ENCODE assay signal across 21 cellular contexts in the genomic region with DNA sequence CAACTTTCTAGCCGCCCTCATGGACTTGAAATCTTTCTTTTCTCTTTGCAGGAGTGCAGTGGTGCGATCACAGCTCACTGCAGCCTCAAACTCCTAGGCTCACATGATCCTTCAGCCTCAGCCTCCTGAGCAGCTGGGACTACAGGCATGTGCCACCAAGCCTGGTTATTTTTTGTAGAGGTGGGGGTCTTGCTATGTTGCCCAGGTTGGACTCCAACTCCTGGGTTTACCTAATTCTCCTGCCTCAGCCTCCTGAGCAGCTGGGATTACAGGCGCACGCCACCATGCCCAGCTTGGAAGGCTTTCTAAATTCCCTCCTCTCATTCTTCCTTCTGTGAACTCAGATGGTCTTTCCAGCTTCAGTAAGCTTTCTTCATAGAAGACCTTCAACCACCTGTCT. TPM values are rescaled to one million over a fixed set of nuclear protein-coding genes. Genes with fewer than 3 reads are reported as not detected.
A peak's percentile ranks its signal among the peaks of the same experiment; 100 is the strongest.
DNase-seq lines count a peak whose midpoint lies in the region; ATAC-seq, FAIRE-seq and TF ChIP-seq lines count a peak whose summit lies in the region.
"Had no signal": no experiment of that assay in that cellular context is flagged by ENCODE, and none has a peak within 500 bp of the region (broad histone marks: within the 10 kb centered on the region; RNA-seq: fewer than 3 reads in every experiment).

No MANE protein-coding gene starts in this region.

- no peak overlapping the region for H3K4me2 ChIP-seq in HepG2 (ENCODE audit: low read depth, low read length)

- H3K27ac Mint-ChIP-seq in activated T-helper 17 cell treated with anti-CD3 and anti-CD28 coated beads, Interleukin-2, amount 50 U/mL, for 72 hours = peak overlapping the region; percentile 48
- peak overlapping the region; percentile 45 for H3K27ac Mint-ChIP-seq in nephron progenitor cell
- H3K27ac Mint-ChIP-seq in activated CD8-positive, alpha-beta memory T cell treated with anti-CD3 and anti-CD28 coated beads, Interleukin-2, amount 10 ng/mL, durations not matched to agents 7 days and 5 days = no peak overlapping the region

- no peak overlapping the region for H3K27ac ChIP-seq in HepG2 (ENCODE audit: extremely low read length, insufficient read depth, low read length)
- H3K27ac ChIP-seq in right lobe of liver = no peak overlapping the region
- H3K27ac ChIP-seq: C4-2B had no signal

- H3K9me3 ChIP-seq in HepG2 (ENCODE audit: low read length) = no peaks in the 10 kb centered on the region
- no peaks in the 10 kb centered on the region for H3K9me3 ChIP-seq in right lobe of liver

- no peak overlapping the region for H3K4me3 ChIP-seq in HepG2 (replicated peaks in 1 of 3; ENCODE audit: insufficient read depth in 1 of 3, low read depth in 2 of 3, low read length in 3 of 3)
- H3K4me3 ChIP-seq in right lobe of liver = no peak overlapping the region
- H3K4me3 ChIP-seq: GM12878 had no signal

- H4K20me1 ChIP-seq in HepG2 (ENCODE audit: insufficient read depth, low read length) = no peaks in the 10 kb centered on the region

- CTCF ChIA-PET in HepG2 (lab: Yijun Ruan, JAX; ENCODE audit: low intra/inter-chr PET ratio, low total read pairs) = no interaction called here
- CTCF ChIA-PET in activated CD8-positive, alpha-beta memory T cell treated with anti-CD3 and anti-CD28 coated beads, Interleukin-2, amount 10 ng/mL, durations not matched to agents 7 days and 5 days (lab: Charles Lee) = interaction anchor here (0.7 to 2.0 kb wide), 2 partner anchors 9 to 17 kb away, joined by 3 to 5 read pairs; no protein-coding TSS in a partner anchor

- peaks cover 9 to 24% of the 10 kb centered on the region in 2 experiments for H3K36me3 ChIP-seq in HepG2 (replicated peaks in 1 of 2; ENCODE audit: control insufficient read depth in 1 of 2, insufficient read depth in 2 of 2, low read length in 2 of 2)
- H3K36me3 ChIP-seq in right lobe of liver = peaks cover 0 to 31% (median 8%) of the 10 kb centered on the region in 4 donors

- POLR2A ChIA-PET in HepG2 (lab: Yijun Ruan, JAX) = interaction anchor here (0.7 to 11.5 kb wide), 3 partner anchors 16 to 218 kb away, joined by 5 to 361 read pairs (median 5); a partner anchor contains a TSS

- no peaks in the 10 kb centered on the region for H3K9me3 Mint-ChIP-seq in activated T-helper 17 cell treated with anti-CD3 and anti-CD28 coated beads, Interleukin-2, amount 50 U/mL, for 72 hours
- H3K9me3 Mint-ChIP-seq in nephron progenitor cell = no peaks in the 10 kb centered on the region
- H3K9me3 Mint-ChIP-seq in activated CD8-positive, alpha-beta memory T cell treated with anti-CD3 and anti-CD28 coated beads, Interleukin-2, amount 10 ng/mL, durations not matched to agents 7 days and 5 days (ENCODE audit: low read depth) = no peaks in the 10 kb centered on the region
- H3K9me3 Mint-ChIP-seq: CD4-positive, alpha-beta memory T cell; H9 had no signal

- DNase-seq in HepG2 (ENCODE audit: low spot score) = no peak
- DNase-seq in right lobe of liver = no peak
- DNase-seq in nephron progenitor cell = no peak
- no peak for DNase-seq in ACHN
- no peak for DNase-seq in activated effector memory CD4-positive, alpha-beta T cell treated with Interleukin-2 at 50 U/mL for 16 hours
- no peak for DNase-seq in activated CD8-positive, alpha-beta memory T cell treated with anti-CD3 and anti-CD28 coated beads, Interleukin-2, amount 10 ng/mL, durations not matched to agents 7 days and 5 days
- DNase-seq: AML-193, Calu3, DMS53, DND-41, EL, H9 had no signal

- TF ChIP-seq EP300 in HepG2 (IDR thresholded peaks at IDR 0.05; ENCODE audit: low read depth in 2 of 2, low read length in 2 of 2) = no peak
- no peak for TF ChIP-seq EP300 in HepG2 (CRISPR knock-in tag; IDR thresholded peaks at IDR 0.05; ENCODE audit: borderline replicate concordance)

- H3K4me3 Mint-ChIP-seq in activated T-helper 17 cell treated with anti-CD3 and anti-CD28 coated beads, Interleukin-2, amount 50 U/mL, for 72 hours = no peak overlapping the region
- no peak overlapping the region for H3K4me3 Mint-ChIP-seq in nephron progenitor cell
- H3K4me3 Mint-ChIP-seq in activated CD8-positive, alpha-beta memory T cell treated with anti-CD3 and anti-CD28 coated beads, Interleukin-2, amount 10 ng/mL, durations not matched to agents 7 days and 5 days = no peak overlapping the region
- H3K4me3 Mint-ChIP-seq: H9 had no signal

- H3K79me2 ChIP-seq in HepG2 (ENCODE audit: insufficient read depth, low read length) = peaks cover 4% of the 10 kb centered on the region

- no peak for FAIRE-seq in HepG2 (lab: Jason Lieb, UNC)
- FAIRE-seq: A204.1, GM12878, GM19239, H1 had no signal

- TF ChIP-seq RAD21 in HepG2 (CRISPR knock-in tag; IDR thresholded peaks at IDR 0.05) = no peak

- BruUV-seq in HepG2 (replicated peaks; lab: Mats Ljungman, UMichigan) = no TSS peak

- H3K9ac ChIP-seq in HepG2 (ENCODE audit: insufficient read depth, low read depth, low read length) = no peak overlapping the region

- H3K4me1 ChIP-seq in HepG2 (ENCODE audit: insufficient read depth, low read length) (peaks cover 64% of the 10 kb centered on the region), right lobe of liver (peaks cover 0 to 36% (median 18%) of the 10 kb centered on the region in 4 donors)

- H3K36me3 Mint-ChIP-seq in activated T-helper 17 cell treated with anti-CD3 and anti-CD28 coated beads, Interleukin-2, amount 50 U/mL, for 72 hours (ENCODE audit: low read depth) = peaks cover 38% of the 10 kb centered on the region
- H3K36me3 Mint-ChIP-seq in nephron progenitor cell (ENCODE audit: low read depth) = peaks cover 36% of the 10 kb centered on the region
- H3K36me3 Mint-ChIP-seq in activated CD8-positive, alpha-beta memory T cell treated with anti-CD3 and anti-CD28 coated beads, Interleukin-2, amount 10 ng/mL, durations not matched to agents 7 days and 5 days = peaks cover 19% of the 10 kb centered on the region

- ATAC-seq in HepG2 = no peak
- ATAC-seq in right lobe of liver = no peak
- no peak for ATAC-seq in activated T-helper 17 cell treated with anti-CD3 and anti-CD28 coated beads, Interleukin-2, amount 50 U/mL, for 72 hours (replicated peaks)
- no peak for ATAC-seq in activated CD8-positive, alpha-beta memory T cell treated with anti-CD3 and anti-CD28 coated beads, Interleukin-2, amount 10 ng/mL, durations not matched to agents 7 days and 5 days
- ATAC-seq: GM12878 had no signal

- H2AFZ ChIP-seq in HepG2 (ENCODE audit: low read length) = no peak overlapping the region

- no peaks in the 10 kb centered on the region for H3K27me3 Mint-ChIP-seq in activated T-helper 17 cell treated with anti-CD3 and anti-CD28 coated beads, Interleukin-2, amount 50 U/mL, for 72 hours
- no peaks in the 10 kb centered on the region for H3K27me3 Mint-ChIP-seq in nephron progenitor cell (ENCODE audit: low read depth, poor library complexity)
- H3K27me3 Mint-ChIP-seq in activated CD8-positive, alpha-beta memory T cell treated with anti-CD3 and anti-CD28 coated beads, Interleukin-2, amount 10 ng/mL, durations not matched to agents 7 days and 5 days = no peaks in the 10 kb centered on the region
- H3K27me3 Mint-ChIP-seq: CD4-positive, alpha-beta memory T cell had no signal

- H3K27me3 ChIP-seq in HepG2 (ENCODE audit: control insufficient read depth in 1 of 2, insufficient read depth in 2 of 2, low read length in 2 of 2) (no peaks in the 10 kb centered on the region), right lobe of liver (no peaks in the 10 kb centered on the region)

- in situ Hi-C loops in HepG2 (cut with HindIII; ENCODE audit: extremely low pct_ligation_motif_present, low pct_unique_long_range_greater_than_20kb) = no loop called here
- in situ Hi-C loops in ACHN (cut with HindIII; ENCODE audit: low pct_ligation_motif_present, low pct_unique_long_range_greater_than_20kb, low sequenced_read_pairs) = no loop called here

- WGBS in HepG2 (ENCODE audit: low lambda C conversion rate) = 92% methylated on average over 4 of the region's 4 CpGs
- 93% methylated on average over 2 of the region's 4 CpGs for WGBS in right lobe of liver (ENCODE audit: insufficient coverage, low coverage, low lambda C conversion rate, missing lambda C conversion rate)

- TF ChIP-seq CTCF in HepG2 (CRISPR knock-in tag; IDR thresholded peaks at IDR 0.05) (no peak), right lobe of liver (IDR thresholded peaks at IDR 0.05) (no peak), nephron progenitor cell (IDR thresholded peaks at IDR 0.05) (no peak)

- no peaks in the 10 kb centered on the region for H3K4me1 Mint-ChIP-seq in activated T-helper 17 cell treated with anti-CD3 and anti-CD28 coated beads, Interleukin-2, amount 50 U/mL, for 72 hours
- peaks cover 21% of the 10 kb centered on the region for H3K4me1 Mint-ChIP-seq in nephron progenitor cell
- H3K4me1 Mint-ChIP-seq in activated CD8-positive, alpha-beta memory T cell treated with anti-CD3 and anti-CD28 coated beads, Interleukin-2, amount 10 ng/mL, durations not matched to agents 7 days and 5 days = no peaks in the 10 kb centered on the region

- intact Hi-C loops in HepG2 (cut with micrococcal nuclease; ENCODE audit: unreplicated experiment) (no loop called here), right lobe of liver (cut with DNase I) (no loop called here)

- TF ChIP-seq POLR2A in HepG2 (IDR thresholded peaks at IDR 0.05; ENCODE audit: insufficient read depth in 1 of 2, low read depth in 2 of 2, low read length in 2 of 2) (no peak), right lobe of liver (IDR thresholded peaks at IDR 0.05) (no peak)

RNA-seq across cellular contexts. Expression of a gene that starts 4.7 kb away (rescaled TPM):
- 2,184 and 5,485 TPM in 2 replicates for total RNA-seq in HepG2 (2016; rRNA removed; fragmentation: Illumina TruSeq; extraction: Trizol)
- 1,658 and 1,910 TPM in 2 replicates for total RNA-seq in HepG2 (2016; cell fraction: cytosol; rRNA removed; fragmentation: Illumina TruSeq; extraction: Trizol; ENCODE audit: low read depth)
- 2,147 and 5,523 TPM in 2 replicates for total RNA-seq in HepG2 (2016; cell fraction: insoluble cytoplasmic fraction; rRNA removed; fragmentation: Illumina TruSeq; extraction: Trizol)
- total RNA-seq in HepG2 (2016; cell fraction: membrane; rRNA removed; fragmentation: Illumina TruSeq; extraction: Trizol) = 1,317 and 1,654 TPM in 2 replicates
- total RNA-seq in HepG2 (2016; cell fraction: nucleus; rRNA removed; fragmentation: Illumina TruSeq; extraction: Trizol) = 3,708 and 4,228 TPM in 2 replicates
- polyA plus RNA-seq in HepG2 (2011; rRNA removed) = 1,973 and 2,476 TPM in 2 replicates
- polyA plus RNA-seq in HepG2 (2011; cell fraction: cytosol; rRNA removed) = 3,263 and 3,859 TPM in 2 replicates
- 1,542 and 1,981 TPM in 2 replicates for polyA plus RNA-seq in HepG2 (2011; cell fraction: nucleus; rRNA removed)
- polyA plus RNA-seq in HepG2 (2012) = 3,117 and 3,837 TPM in 2 replicates
- 1,826 and 2,113 TPM in 2 replicates for polyA plus RNA-seq in HepG2 (2016; cell fraction: cytosol; fragmentation: Illumina TruSeq; extraction: Trizol; ENCODE audit: low read depth)
- polyA plus RNA-seq in HepG2 (2016; cell fraction: insoluble cytoplasmic fraction; fragmentation: Illumina TruSeq; extraction: Trizol; ENCODE audit: low read depth) = 1,773 and 1,785 TPM in 2 replicates
- 1,154 and 1,399 TPM in 2 replicates for polyA plus RNA-seq in HepG2 (2016; cell fraction: membrane; fragmentation: Illumina TruSeq; extraction: Trizol; ENCODE audit: low read depth)
- polyA plus RNA-seq in HepG2 (2016; cell fraction: nucleus; fragmentation: Illumina TruSeq; extraction: Trizol; ENCODE audit: insufficient read depth, low read depth) = 5,783 and 6,817 TPM in 2 replicates
- polyA minus RNA-seq in HepG2 (2011; rRNA and poly(A)+ RNA removed; ENCODE audit: low replicate concordance) = 0.49 and 910 TPM in 2 replicates
- polyA minus RNA-seq in HepG2 (2011; cell fraction: cytosol; rRNA and poly(A)+ RNA removed) = 1,155 and 1,457 TPM in 2 replicates
- polyA minus RNA-seq in HepG2 (2011; cell fraction: nucleus; rRNA and poly(A)+ RNA removed) = 210 and 319 TPM in 2 replicates
- total RNA-seq in right lobe of liver = over 10,000 TPM in 2 of 6 experiments, 1,000 to 10,000 TPM in 4; 5,429 to 12,494 (median 8,679) TPM
- total RNA-seq in activated T-helper 17 cell treated with anti-CD3 and anti-CD28 coated beads, Interleukin-2, amount 50 U/mL, for 72 hours = under 1 TPM; 0.37 TPM
- under 1 TPM in 1 of 2 experiments, not detected in 1; 0.23 TPM for total RNA-seq in activated CD8-positive, alpha-beta memory T cell treated with anti-CD3 and anti-CD28 coated beads, Interleukin-2, amount 10 ng/mL, durations not matched to agents 7 days and 5 days
- total RNA-seq: Calu3, G401, H1 had no signal
- polyA plus RNA-seq: BJ had no signal

RNA-seq across cellular contexts. Expression of a gene that starts 12.4 kb away (rescaled TPM):
- total RNA-seq in HepG2 (2016; rRNA removed; fragmentation: Illumina TruSeq; extraction: Trizol) (179 and 314 TPM in 2 replicates), right lobe of liver (over 10,000 TPM in 3 of 6 experiments, 1,000 to 10,000 TPM in 3; 4,225 to 15,106 (median 9,815) TPM)
- 470 and 617 TPM in 2 replicates for total RNA-seq in HepG2 (2016; cell fraction: cytosol; rRNA removed; fragmentation: Illumina TruSeq; extraction: Trizol; ENCODE audit: low read depth)
- total RNA-seq in HepG2 (2016; cell fraction: insoluble cytoplasmic fraction; rRNA removed; fragmentation: Illumina TruSeq; extraction: Trizol) = 191 and 310 TPM in 2 replicates
- 250 and 324 TPM in 2 replicates for total RNA-seq in HepG2 (2016; cell fraction: membrane; rRNA removed; fragmentation: Illumina TruSeq; extraction: Trizol)
- total RNA-seq in HepG2 (2016; cell fraction: nucleus; rRNA removed; fragmentation: Illumina TruSeq; extraction: Trizol) = 211 and 238 TPM in 2 replicates
- 687 and 1,005 TPM in 2 replicates for polyA plus RNA-seq in HepG2 (2011; rRNA removed)
- 944 and 988 TPM in 2 replicates for polyA plus RNA-seq in HepG2 (2011; cell fraction: cytosol; rRNA removed)
- polyA plus RNA-seq in HepG2 (2011; cell fraction: nucleus; rRNA removed) = 255 and 392 TPM in 2 replicates
- polyA plus RNA-seq in HepG2 (2012) = 921 and 1,213 TPM in 2 replicates
- 724 and 925 TPM in 2 replicates for polyA plus RNA-seq in HepG2 (2016; cell fraction: cytosol; fragmentation: Illumina TruSeq; extraction: Trizol; ENCODE audit: low read depth)
- polyA plus RNA-seq in HepG2 (2016; cell fraction: insoluble cytoplasmic fraction; fragmentation: Illumina TruSeq; extraction: Trizol; ENCODE audit: low read depth) = 243 and 253 TPM in 2 replicates
- polyA plus RNA-seq in HepG2 (2016; cell fraction: membrane; fragmentation: Illumina TruSeq; extraction: Trizol; ENCODE audit: low read depth) = 332 and 399 TPM in 2 replicates
- polyA plus RNA-seq in HepG2 (2016; cell fraction: nucleus; fragmentation: Illumina TruSeq; extraction: Trizol; ENCODE audit: insufficient read depth, low read depth) = 479 and 488 TPM in 2 replicates
- 493 TPM in 1 of 2 replicates, not detected in the other for polyA minus RNA-seq in HepG2 (2011; rRNA and poly(A)+ RNA removed; ENCODE audit: low replicate concordance)
- polyA minus RNA-seq in HepG2 (2011; cell fraction: cytosol; rRNA and poly(A)+ RNA removed) = 182 and 185 TPM in 2 replicates
- 38.8 and 66.1 TPM in 2 replicates for polyA minus RNA-seq in HepG2 (2011; cell fraction: nucleus; rRNA and poly(A)+ RNA removed)
- not detected for total RNA-seq in activated T-helper 17 cell treated with anti-CD3 and anti-CD28 coated beads, Interleukin-2, amount 50 U/mL, for 72 hours
- total RNA-seq in activated CD8-positive, alpha-beta memory T cell treated with anti-CD3 and anti-CD28 coated beads, Interleukin-2, amount 10 ng/mL, durations not matched to agents 7 days and 5 days = not detected
- total RNA-seq: Calu3; CD4-positive, alpha-beta memory T cell; G401; H1; H9 had no signal
- polyA plus RNA-seq: BJ; CD4-positive, alpha-beta memory T cell; GM12878; H1 had no signal

RNA-seq across cellular contexts. Expression of a gene that starts 19.0 kb away (rescaled TPM):
- total RNA-seq in HepG2 (2016; rRNA removed; fragmentation: Illumina TruSeq; extraction: Trizol) (1.8 and 3.8 TPM in 2 replicates), right lobe of liver (1,000 to 10,000 TPM in 2 of 6 experiments, 100 to 1,000 TPM in 2, 10 to 100 TPM in 2; 21.9 to 1,288 (median 117) TPM)
- total RNA-seq in HepG2 (2016; cell fraction: cytosol; rRNA removed; fragmentation: Illumina TruSeq; extraction: Trizol; ENCODE audit: low read depth) = 1.2 and 2.1 TPM in 2 replicates
- 2.1 and 3.7 TPM in 2 replicates for total RNA-seq in HepG2 (2016; cell fraction: insoluble cytoplasmic fraction; rRNA removed; fragmentation: Illumina TruSeq; extraction: Trizol)
- total RNA-seq in HepG2 (2016; cell fraction: membrane; rRNA removed; fragmentation: Illumina TruSeq; extraction: Trizol) = 2.5 and 3.8 TPM in 2 replicates
- 1.5 and 3.9 TPM in 2 replicates for total RNA-seq in HepG2 (2016; cell fraction: nucleus; rRNA removed; fragmentation: Illumina TruSeq; extraction: Trizol)
- 7.2 and 11.0 TPM in 2 replicates for polyA plus RNA-seq in HepG2 (2011; rRNA removed)
- 9.4 and 10.1 TPM in 2 replicates for polyA plus RNA-seq in HepG2 (2011; cell fraction: cytosol; rRNA removed)
- polyA plus RNA-seq in HepG2 (2011; cell fraction: nucleus; rRNA removed) = 4.4 and 6.4 TPM in 2 replicates
- polyA plus RNA-seq in HepG2 (2012) = 5.7 and 7.6 TPM in 2 replicates
- polyA plus RNA-seq in HepG2 (2016; cell fraction: cytosol; fragmentation: Illumina TruSeq; extraction: Trizol; ENCODE audit: low read depth) = 1.8 and 2.4 TPM in 2 replicates
- polyA plus RNA-seq in HepG2 (2016; cell fraction: insoluble cytoplasmic fraction; fragmentation: Illumina TruSeq; extraction: Trizol; ENCODE audit: low read depth) = 1.6 and 1.8 TPM in 2 replicates
- 2.4 and 3.3 TPM in 2 replicates for polyA plus RNA-seq in HepG2 (2016; cell fraction: membrane; fragmentation: Illumina TruSeq; extraction: Trizol; ENCODE audit: low read depth)
- polyA plus RNA-seq in HepG2 (2016; cell fraction: nucleus; fragmentation: Illumina TruSeq; extraction: Trizol; ENCODE audit: insufficient read depth, low read depth) = 3.5 and 4.1 TPM in 2 replicates
- polyA minus RNA-seq in HepG2 (2011; rRNA and poly(A)+ RNA removed; ENCODE audit: low replicate concordance) = 4.4 TPM in 1 of 2 replicates, not detected in the other
- polyA minus RNA-seq in HepG2 (2011; cell fraction: cytosol; rRNA and poly(A)+ RNA removed) = 2.5 and 3.2 TPM in 2 replicates
- polyA minus RNA-seq in HepG2 (2011; cell fraction: nucleus; rRNA and poly(A)+ RNA removed) = 0.77 and 1.6 TPM in 2 replicates
- total RNA-seq in activated T-helper 17 cell treated with anti-CD3 and anti-CD28 coated beads, Interleukin-2, amount 50 U/mL, for 72 hours = not detected
- not detected for total RNA-seq in activated CD8-positive, alpha-beta memory T cell treated with anti-CD3 and anti-CD28 coated beads, Interleukin-2, amount 10 ng/mL, durations not matched to agents 7 days and 5 days
- total RNA-seq: Calu3; CD4-positive, alpha-beta memory T cell; G401; GM12878; H1; H9 had no signal
- polyA plus RNA-seq: BJ; CD4-positive, alpha-beta memory T cell; GM12878; H1 had no signal

RNA-seq across cellular contexts. Expression of a gene that starts 50.4 kb away (rescaled TPM):
- 21.9 and 49.1 TPM in 2 replicates for total RNA-seq in HepG2 (2016; rRNA removed; fragmentation: Illumina TruSeq; extraction: Trizol)
- 4.6 and 4.7 TPM in 2 replicates for total RNA-seq in HepG2 (2016; cell fraction: cytosol; rRNA removed; fragmentation: Illumina TruSeq; extraction: Trizol; ENCODE audit: low read depth)
- total RNA-seq in HepG2 (2016; cell fraction: insoluble cytoplasmic fraction; rRNA removed; fragmentation: Illumina TruSeq; extraction: Trizol) = 16.8 and 55.7 TPM in 2 replicates
- total RNA-seq in HepG2 (2016; cell fraction: membrane; rRNA removed; fragmentation: Illumina TruSeq; extraction: Trizol) = 7.4 and 9.8 TPM in 2 replicates
- 41.1 and 46.7 TPM in 2 replicates for total RNA-seq in HepG2 (2016; cell fraction: nucleus; rRNA removed; fragmentation: Illumina TruSeq; extraction: Trizol)
- 44.0 and 61.4 TPM in 2 replicates for polyA plus RNA-seq in HepG2 (2011; rRNA removed)
- 50.5 and 63.0 TPM in 2 replicates for polyA plus RNA-seq in HepG2 (2011; cell fraction: cytosol; rRNA removed)
- polyA plus RNA-seq in HepG2 (2011; cell fraction: nucleus; rRNA removed) = 48.8 and 51.3 TPM in 2 replicates
- 32.9 and 35.6 TPM in 2 replicates for polyA plus RNA-seq in HepG2 (2012)
- polyA plus RNA-seq in HepG2 (2016; cell fraction: cytosol; fragmentation: Illumina TruSeq; extraction: Trizol; ENCODE audit: low read depth) = 3.5 and 4.1 TPM in 2 replicates
- 17.4 and 19.7 TPM in 2 replicates for polyA plus RNA-seq in HepG2 (2016; cell fraction: insoluble cytoplasmic fraction; fragmentation: Illumina TruSeq; extraction: Trizol; ENCODE audit: low read depth)
- polyA plus RNA-seq in HepG2 (2016; cell fraction: membrane; fragmentation: Illumina TruSeq; extraction: Trizol; ENCODE audit: low read depth) = 5.1 and 6.3 TPM in 2 replicates
- polyA plus RNA-seq in HepG2 (2016; cell fraction: nucleus; fragmentation: Illumina TruSeq; extraction: Trizol; ENCODE audit: insufficient read depth, low read depth) = 67.2 and 70.6 TPM in 2 replicates
- polyA minus RNA-seq in HepG2 (2011; rRNA and poly(A)+ RNA removed; ENCODE audit: low replicate concordance) = 37.9 TPM in 1 of 2 replicates, not detected in the other
- polyA minus RNA-seq in HepG2 (2011; cell fraction: cytosol; rRNA and poly(A)+ RNA removed) = 21.8 and 26.5 TPM in 2 replicates
- polyA minus RNA-seq in HepG2 (2011; cell fraction: nucleus; rRNA and poly(A)+ RNA removed) = 24.4 and 25.6 TPM in 2 replicates
- 1,000 to 10,000 TPM in 1 of 6 experiments, 100 to 1,000 TPM in 4, 10 to 100 TPM in 1; 57.8 to 1,064 (median 724) TPM for total RNA-seq in right lobe of liver
- not detected for total RNA-seq in activated T-helper 17 cell treated with anti-CD3 and anti-CD28 coated beads, Interleukin-2, amount 50 U/mL, for 72 hours
- not detected for total RNA-seq in activated CD8-positive, alpha-beta memory T cell treated with anti-CD3 and anti-CD28 coated beads, Interleukin-2, amount 10 ng/mL, durations not matched to agents 7 days and 5 days
- total RNA-seq: Calu3; CD4-positive, alpha-beta memory T cell; G401 had no signal
- polyA plus RNA-seq: BJ; CD4-positive, alpha-beta memory T cell; GM12878 had no signal

RNA-seq across cellular contexts. Expression of a gene that starts 54.3 kb away (rescaled TPM):
- total RNA-seq in HepG2 (2016; rRNA removed; fragmentation: Illumina TruSeq; extraction: Trizol) (79.3 and 102 TPM in 2 replicates), right lobe of liver (10 to 100 TPM; 17.9 to 86.6 (median 30.2) TPM)
- 37.7 and 41.8 TPM in 2 replicates for total RNA-seq in HepG2 (2016; cell fraction: cytosol; rRNA removed; fragmentation: Illumina TruSeq; extraction: Trizol; ENCODE audit: low read depth)
- total RNA-seq in HepG2 (2016; cell fraction: insoluble cytoplasmic fraction; rRNA removed; fragmentation: Illumina TruSeq; extraction: Trizol) = 81.1 and 95.0 TPM in 2 replicates
- 74.2 and 83.3 TPM in 2 replicates for total RNA-seq in HepG2 (2016; cell fraction: membrane; rRNA removed; fragmentation: Illumina TruSeq; extraction: Trizol)
- 52.5 and 60.5 TPM in 2 replicates for total RNA-seq in HepG2 (2016; cell fraction: nucleus; rRNA removed; fragmentation: Illumina TruSeq; extraction: Trizol)
- 40.0 and 45.2 TPM in 2 replicates for polyA plus RNA-seq in HepG2 (2011; rRNA removed)
- 31.7 and 43.5 TPM in 2 replicates for polyA plus RNA-seq in HepG2 (2011; cell fraction: cytosol; rRNA removed)
- polyA plus RNA-seq in HepG2 (2011; cell fraction: nucleus; rRNA removed) = 34.9 and 46.0 TPM in 2 replicates
- polyA plus RNA-seq in HepG2 (2012) = 28.2 and 35.4 TPM in 2 replicates
- 55.3 and 55.7 TPM in 2 replicates for polyA plus RNA-seq in HepG2 (2016; cell fraction: cytosol; fragmentation: Illumina TruSeq; extraction: Trizol; ENCODE audit: low read depth)
- 104 and 107 TPM in 2 replicates for polyA plus RNA-seq in HepG2 (2016; cell fraction: insoluble cytoplasmic fraction; fragmentation: Illumina TruSeq; extraction: Trizol; ENCODE audit: low read depth)
- polyA plus RNA-seq in HepG2 (2016; cell fraction: membrane; fragmentation: Illumina TruSeq; extraction: Trizol; ENCODE audit: low read depth) = 67.7 and 70.1 TPM in 2 replicates
- 88.0 and 94.3 TPM in 2 replicates for polyA plus RNA-seq in HepG2 (2016; cell fraction: nucleus; fragmentation: Illumina TruSeq; extraction: Trizol; ENCODE audit: insufficient read depth, low read depth)
- polyA minus RNA-seq in HepG2 (2011; rRNA and poly(A)+ RNA removed; ENCODE audit: low replicate concordance) = 25.2 and 35.9 TPM in 2 replicates
- 28.7 and 36.5 TPM in 2 replicates for polyA minus RNA-seq in HepG2 (2011; cell fraction: cytosol; rRNA and poly(A)+ RNA removed)
- 64.4 and 81.6 TPM in 2 replicates for polyA minus RNA-seq in HepG2 (2011; cell fraction: nucleus; rRNA and poly(A)+ RNA removed)
- total RNA-seq in activated T-helper 17 cell treated with anti-CD3 and anti-CD28 coated beads, Interleukin-2, amount 50 U/mL, for 72 hours = 10 to 100 TPM; 66.4 to 98.1 TPM
- total RNA-seq in activated CD8-positive, alpha-beta memory T cell treated with anti-CD3 and anti-CD28 coated beads, Interleukin-2, amount 10 ng/mL, durations not matched to agents 7 days and 5 days = 10 to 100 TPM; 66.6 to 72.1 TPM

Comparison
In these comparisons a context has a peak if more than half of its experiments do, and no peak if none do; other contexts are left out.
1. RNA of a gene that starts 19.0 kb away (total RNA-seq): 21.9 to 1,288 TPM in right lobe of liver; 1.2 to 3.9 TPM in HepG2, not detected in activated T-helper 17 cell treated with anti-CD3 and anti-CD28 coated beads, Interleukin-2, amount 50 U/mL, for 72 hours and not detected in activated CD8-positive, alpha-beta memory T cell treated with anti-CD3 and anti-CD28 coated beads, Interleukin-2, amount 10 ng/mL, durations not matched to agents 7 days and 5 days; every median in the first group is over 4 times any median in the second.
2. RNA of a gene that starts 4.7 kb away (total RNA-seq): 5,429 to 12,494 TPM in right lobe of liver and 1,317 to 5,523 TPM in HepG2; 0.37 TPM in activated T-helper 17 cell treated with anti-CD3 and anti-CD28 coated beads, Interleukin-2, amount 50 U/mL, for 72 hours and 0.23 TPM in activated CD8-positive, alpha-beta memory T cell treated with anti-CD3 and anti-CD28 coated beads, Interleukin-2, amount 10 ng/mL, durations not matched to agents 7 days and 5 days; every median in the first group is over 100 times any median in the second.
3. RNA of a gene that starts 12.4 kb away (total RNA-seq): 4,225 to 15,106 TPM in right lobe of liver and 179 to 617 TPM in HepG2; not detected in activated T-helper 17 cell treated with anti-CD3 and anti-CD28 coated beads, Interleukin-2, amount 50 U/mL, for 72 hours and not detected in activated CD8-positive, alpha-beta memory T cell treated with anti-CD3 and anti-CD28 coated beads, Interleukin-2, amount 10 ng/mL, durations not matched to agents 7 days and 5 days; every median in the first group is over 100 times any median in the second.